6 cellular contexts compared by ENCODE assay signal in genomic region chrX:25175171-25175570, GRCh38.
"Had no signal": no experiment of that assay in that cellular context is flagged by ENCODE, and none has a peak within 500 bp of the region (broad histone marks: within the 10 kb centered on the region; RNA-seq: fewer than 3 reads in every experiment).

No MANE protein-coding gene starts in this region.

- H3K4me3 ChIP-seq: GM23338 had no signal

- H3K4me2 ChIP-seq: GM23338 had no signal

- ATAC-seq: GM23338, HepG2 had no signal

- H3K9me3 Mint-ChIP-seq: GM23338, H9, IgD-negative memory B cell had no signal

- H3K27ac Mint-ChIP-seq: GM23338, H9, IgD-negative memory B cell had no signal

- H3K36me3 Mint-ChIP-seq: IgD-negative memory B cell had no signal

- DNase-seq: H9, HCEC 1CT, KBM-7 had no signal

- H2AFZ ChIP-seq: GM23338 had no signal

- H3K4me1 Mint-ChIP-seq: IgD-negative memory B cell had no signal

- H3K4me3 Mint-ChIP-seq: GM23338, H9, IgD-negative memory B cell had no signal
